In genomic region chr1:31934706-31935629, GRCh38 we compare ENCODE assay signal across 8 cellular contexts. TPM values are rescaled to one million over a fixed set of nuclear protein-coding genes. Genes with fewer than 3 reads are reported as not detected.
A peak's percentile ranks its signal among the peaks of the same experiment; 100 is the strongest.
DNase-seq lines count a peak whose midpoint lies in the region; ATAC-seq, FAIRE-seq and TF ChIP-seq lines count a peak whose summit lies in the region.

No MANE protein-coding gene starts in this region.

- no peak for ATAC-seq in HepG2

- TSS peak; percentile 37 for BruUV-seq in HepG2 (replicated peaks; lab: Mats Ljungman, UMichigan)

- in situ Hi-C loops in HepG2 (cut with HindIII; ENCODE audit: extremely low pct_ligation_motif_present, low pct_unique_long_range_greater_than_20kb): no loop called here
- in situ Hi-C loops in transverse colon (cut with MboI; ENCODE audit: low pct_ligation_motif_present in 1 of 4, low pct_unique_long_range_greater_than_20kb in 1 of 4, low sequenced_read_pairs in 3 of 4): no loop called here

- peak overlapping the region; percentile 91 for H3K4me3 Mint-ChIP-seq in activated naive CD8-positive, alpha-beta T cell treated with anti-CD3 and anti-CD28 coated beads for 36 hours

- TF ChIP-seq RAD21 in HepG2 (CRISPR knock-in tag; IDR thresholded peaks at IDR 0.05): no peak

- TF ChIP-seq POLR2A in HepG2 (IDR thresholded peaks at IDR 0.05; ENCODE audit: insufficient read depth in 1 of 2, low read depth in 2 of 2, low read length in 2 of 2) (no peak), transverse colon (IDR thresholded peaks at IDR 0.05) (no peak)

- H3K79me2 ChIP-seq in Karpas-422 (ENCODE audit: low read length) (peaks cover 79% of the 10 kb centered on the region), HepG2 (ENCODE audit: insufficient read depth, low read length) (peaks cover 74% of the 10 kb centered on the region), MM.1S (ENCODE audit: low read length) (peaks cover 79% of the 10 kb centered on the region)

- H3K4me1 Mint-ChIP-seq in activated naive CD8-positive, alpha-beta T cell treated with anti-CD3 and anti-CD28 coated beads for 36 hours: peaks cover 76% of the 10 kb centered on the region

- no peaks in the 10 kb centered on the region for H3K9me2 ChIP-seq in Karpas-422 (replicated peaks; ENCODE audit: insufficient read depth, low read length)
- H3K9me2 ChIP-seq in MM.1S (replicated peaks; ENCODE audit: insufficient read depth, low read length): no peaks in the 10 kb centered on the region

- H3K36me3 ChIP-seq in Karpas-422 (ENCODE audit: insufficient read depth, low read length): no peaks in the 10 kb centered on the region
- H3K36me3 ChIP-seq in HepG2 (replicated peaks in 1 of 2; ENCODE audit: control insufficient read depth in 1 of 2, insufficient read depth in 2 of 2, low read length in 2 of 2): no peaks in the 10 kb centered on the region
- H3K36me3 ChIP-seq in transverse colon: no peaks in the 10 kb centered on the region
- H3K36me3 ChIP-seq in MM.1S (replicated peaks; ENCODE audit: insufficient read depth, low read length): no peaks in the 10 kb centered on the region

- intact Hi-C loops in HepG2 (cut with micrococcal nuclease; ENCODE audit: unreplicated experiment): no loop called here
- intact Hi-C loops in transverse colon (cut with DNase I; ENCODE audit: low total_unique reads): no loop called here

- H4K20me1 ChIP-seq in Karpas-422 (ENCODE audit: insufficient read depth, low read depth, low read length) (peaks cover 56% of the 10 kb centered on the region), HepG2 (ENCODE audit: insufficient read depth, low read length) (peaks cover 72% of the 10 kb centered on the region), MM.1S (ENCODE audit: insufficient read depth, low read length) (peaks cover 69% of the 10 kb centered on the region)

- H3K27me3 ChIP-seq in Karpas-422 (ENCODE audit: low read length): no peaks in the 10 kb centered on the region
- no peaks in the 10 kb centered on the region; a peak in 1 of 5 replicates for H3K27me3 ChIP-seq in HepG2 (ENCODE audit: control insufficient read depth in 1 of 2, insufficient read depth in 2 of 2, low read length in 2 of 2)
- no peaks in the 10 kb centered on the region for H3K27me3 ChIP-seq in transverse colon
- H3K27me3 ChIP-seq in MM.1S (replicated peaks; ENCODE audit: insufficient read depth, low read length): no peaks in the 10 kb centered on the region

- H3K4me1 ChIP-seq in Karpas-422 (ENCODE audit: low read length) (peaks cover 85% of the 10 kb centered on the region), HepG2 (ENCODE audit: insufficient read depth, low read length) (peaks cover 84% of the 10 kb centered on the region), transverse colon (peaks cover 65 to 84% (median 79%) of the 10 kb centered on the region in 4 donors), MM.1S (ENCODE audit: low read length) (peaks cover 33% of the 10 kb centered on the region)

- H3K9ac ChIP-seq in Karpas-422 (ENCODE audit: low read length) (peak overlapping the region; percentile 96), HepG2 (ENCODE audit: insufficient read depth, low read depth, low read length) (peak overlapping the region; percentile 48; the same call in 1 of the 2 replicates), MM.1S (ENCODE audit: low read length) (no peak overlapping the region)

- H3K9me3 ChIP-seq in Karpas-422 (ENCODE audit: low read length): no peaks in the 10 kb centered on the region
- H3K9me3 ChIP-seq in HepG2 (ENCODE audit: low read length): no peaks in the 10 kb centered on the region
- H3K9me3 ChIP-seq in transverse colon: no peaks in the 10 kb centered on the region
- H3K9me3 ChIP-seq in MM.1S (replicated peaks; ENCODE audit: insufficient read depth, low read length): no peaks in the 10 kb centered on the region

- H3K4me3 ChIP-seq in Karpas-422 (ENCODE audit: low read length) (peak overlapping the region; percentile 98), HepG2 (replicated peaks in 1 of 3; ENCODE audit: insufficient read depth in 1 of 3, low read depth in 2 of 3, low read length in 3 of 3) (peak overlapping the region in 1 of 3 experiments; percentile 13; a peak in 2 of 6 replicates), transverse colon (peak overlapping the region in 2 of 4 donors; percentile 7 to 64), MM.1S (ENCODE audit: low read length) (no peak overlapping the region)

- POLR2A ChIA-PET in HepG2 (lab: Yijun Ruan, JAX): interaction anchor here (1.0 to 1.3 kb wide), 3 partner anchors 10 to 29 kb away, joined by 3 to 4 read pairs (median 3); no protein-coding TSS in a partner anchor

- FAIRE-seq in HepG2 (lab: Jason Lieb, UNC): no peak

- TF ChIP-seq EP300 in HepG2 (IDR thresholded peaks at IDR 0.05; ENCODE audit: low read depth in 2 of 2, low read length in 2 of 2): no peak
- no peak for TF ChIP-seq EP300 in HepG2 (CRISPR knock-in tag; IDR thresholded peaks at IDR 0.05; ENCODE audit: borderline replicate concordance)
- no peak for TF ChIP-seq EP300 in transverse colon (IDR thresholded peaks at IDR 0.05; ENCODE audit: low read depth)

- TF ChIP-seq CTCF in HepG2 (CRISPR knock-in tag; IDR thresholded peaks at IDR 0.05) (no peak), transverse colon (IDR thresholded peaks at IDR 0.05) (no peak), MM.1S (IDR thresholded peaks at IDR 0.05; ENCODE audit: low read length) (no peak)

- H3K27ac Mint-ChIP-seq in activated naive CD8-positive, alpha-beta T cell treated with anti-CD3 and anti-CD28 coated beads for 36 hours: peak overlapping the region; percentile 98

- peak; percentile 33 for DNase-seq in CD1c-positive myeloid dendritic cell (ENCODE audit: extremely low spot score)
- peak; percentile 78 for DNase-seq in Karpas-422
- no peak for DNase-seq in activated naive CD8-positive, alpha-beta T cell treated with anti-CD3 and anti-CD28 coated beads for 36 hours
- DNase-seq in HepG2 (ENCODE audit: low spot score): no peak
- DNase-seq in transverse colon: peak; percentile 38
- DNase-seq in stimulated activated naive CD4-positive, alpha-beta T cell treated with Interleukin-2 at 50 U/mL for 16 hours (lab: John Stamatoyannopoulos, UW): no peak
- DNase-seq in MM.1S: no peak
- no peak for DNase-seq in stimulated activated CD4-positive, alpha-beta T cell treated with anti-CD3 and anti-CD28 coated beads, Interleukin-12 subunit alpha, Interleukin-12 subunit beta, amount 100 ng/mL, for 4 hours

- peaks cover 25% of the 10 kb centered on the region for H3F3A ChIP-seq in MM.1S (ENCODE audit: insufficient read depth, low read length)

- H3K4me2 ChIP-seq in Karpas-422 (ENCODE audit: low read depth, low read length, poor library complexity, severe bottlenecking) (peak overlapping the region; percentile 95), HepG2 (ENCODE audit: low read depth, low read length) (peak overlapping the region; percentile 36), MM.1S (ENCODE audit: low read depth, low read length) (no peak overlapping the region)

- H2AFZ ChIP-seq in Karpas-422 (ENCODE audit: low read length): no peak overlapping the region
- H2AFZ ChIP-seq in HepG2 (ENCODE audit: low read length): no peak overlapping the region
- no peak overlapping the region for H2AFZ ChIP-seq in MM.1S (ENCODE audit: low read length)

- no peaks in the 10 kb centered on the region for H3K9me3 Mint-ChIP-seq in activated naive CD8-positive, alpha-beta T cell treated with anti-CD3 and anti-CD28 coated beads for 36 hours

- 49% methylated on average over 8 of the region's 8 CpGs for WGBS in HepG2 (ENCODE audit: low lambda C conversion rate)
- 4 to 5% methylated on average over 6 to 8 of the region's 8 CpGs for WGBS in transverse colon (ENCODE audit: low coverage in 1 of 2), 2 donors

- peaks cover 45% of the 10 kb centered on the region for H3K36me3 Mint-ChIP-seq in activated naive CD8-positive, alpha-beta T cell treated with anti-CD3 and anti-CD28 coated beads for 36 hours

- H3K27me3 Mint-ChIP-seq in activated naive CD8-positive, alpha-beta T cell treated with anti-CD3 and anti-CD28 coated beads for 36 hours: no peaks in the 10 kb centered on the region

- H3K27ac ChIP-seq in Karpas-422 (ENCODE audit: low read length) (peak overlapping the region; percentile 83), HepG2 (ENCODE audit: extremely low read length, insufficient read depth, low read length) (no peak overlapping the region), transverse colon (peak overlapping the region; percentile 94 to 98 (median 97)), MM.1S (ENCODE audit: low read length) (no peak overlapping the region)

- CTCF ChIA-PET in HepG2 (lab: Yijun Ruan, JAX; ENCODE audit: low intra/inter-chr PET ratio, low total read pairs): no interaction called here

TF ChIP-seq in HepG2, 621 proteins besides CTCF, POLR2A, EP300 and RAD21 (continues in another document):
- TF ChIP-seq SOX13 (IDR thresholded peaks at IDR 0.05): no peak
- no peak for TF ChIP-seq SOX13 (CRISPR knock-in tag; conservative IDR thresholded peaks at IDR 0.05 in 1 of 2, IDR thresholded peaks at IDR 0.05 in 1 of 2)
- no peak for TF ChIP-seq TEAD2 (CRISPR knock-in tag; IDR thresholded peaks at IDR 0.05)

RNA-seq across cellular contexts. Expression of gene PTP4A2, which starts 3.2 kb away (rescaled TPM):
- 215 and 401 TPM in 2 replicates for total RNA-seq in Karpas-422 (2014; rRNA removed; shearing (Covaris generic); ENCODE audit: low replicate concordance)
- total RNA-seq in activated naive CD8-positive, alpha-beta T cell treated with anti-CD3 and anti-CD28 coated beads for 36 hours: 100 to 1,000 TPM; 342 to 357 TPM
- total RNA-seq in HepG2 (2016; rRNA removed; fragmentation: Illumina TruSeq; extraction: Trizol) (225 and 284 TPM in 2 replicates), transverse colon (100 to 1,000 TPM in 3 of 4 donors, 10 to 100 TPM in 1; 58.9 to 251 (median 195) TPM)
- total RNA-seq in HepG2 (2016; cell fraction: cytosol; rRNA removed; fragmentation: Illumina TruSeq; extraction: Trizol; ENCODE audit: low read depth): 369 and 408 TPM in 2 replicates
- total RNA-seq in HepG2 (2016; cell fraction: insoluble cytoplasmic fraction; rRNA removed; fragmentation: Illumina TruSeq; extraction: Trizol): 221 and 292 TPM in 2 replicates
- total RNA-seq in HepG2 (2016; cell fraction: membrane; rRNA removed; fragmentation: Illumina TruSeq; extraction: Trizol): 422 and 446 TPM in 2 replicates
- 70.1 and 106 TPM in 2 replicates for total RNA-seq in HepG2 (2016; cell fraction: nucleus; rRNA removed; fragmentation: Illumina TruSeq; extraction: Trizol)
- 133 and 173 TPM in 2 replicates for polyA plus RNA-seq in HepG2 (2011; rRNA removed)
- 32.3 and 61.4 TPM in 2 replicates for polyA plus RNA-seq in HepG2 (2011; cell fraction: cytosol; rRNA removed)
- polyA plus RNA-seq in HepG2 (2011; cell fraction: nucleus; rRNA removed): 11.8 and 23.9 TPM in 2 replicates
- 117 and 164 TPM in 2 replicates for polyA plus RNA-seq in HepG2 (2012)
- polyA plus RNA-seq in HepG2 (2016; cell fraction: cytosol; fragmentation: Illumina TruSeq; extraction: Trizol; ENCODE audit: low read depth): 182 and 192 TPM in 2 replicates
- polyA plus RNA-seq in HepG2 (2016; cell fraction: insoluble cytoplasmic fraction; fragmentation: Illumina TruSeq; extraction: Trizol; ENCODE audit: low read depth): 288 and 291 TPM in 2 replicates
- polyA plus RNA-seq in HepG2 (2016; cell fraction: membrane; fragmentation: Illumina TruSeq; extraction: Trizol; ENCODE audit: low read depth): 288 and 296 TPM in 2 replicates
- 121 and 131 TPM in 2 replicates for polyA plus RNA-seq in HepG2 (2016; cell fraction: nucleus; fragmentation: Illumina TruSeq; extraction: Trizol; ENCODE audit: insufficient read depth, low read depth)
- polyA minus RNA-seq in HepG2 (2011; rRNA and poly(A)+ RNA removed; ENCODE audit: low replicate concordance): 228 and 834 TPM in 2 replicates
- 120 and 150 TPM in 2 replicates for polyA minus RNA-seq in HepG2 (2011; cell fraction: cytosol; rRNA and poly(A)+ RNA removed)
- 43.0 and 80.8 TPM in 2 replicates for polyA minus RNA-seq in HepG2 (2011; cell fraction: nucleus; rRNA and poly(A)+ RNA removed)

Comparison
In these comparisons a context has a peak if more than half of its experiments do, and no peak if none do; other contexts are left out.
1. DNase-seq: peak in CD1c-positive myeloid dendritic cell (single experiment), Karpas-422 (single experiment) and transverse colon (single experiment); none in activated naive CD8-positive, alpha-beta T cell treated with anti-CD3 and anti-CD28 coated beads for 36 hours (single experiment), HepG2 (single experiment), stimulated activated naive CD4-positive, alpha-beta T cell treated with Interleukin-2 at 50 U/mL for 16 hours (single experiment), MM.1S (single experiment) and stimulated activated CD4-positive, alpha-beta T cell treated with anti-CD3 and anti-CD28 coated beads, Interleukin-12 subunit alpha, Interleukin-12 subunit beta, amount 100 ng/mL, for 4 hours (single experiment).
2. H3K27ac ChIP-seq: peak in Karpas-422 (single experiment) and transverse colon (4 of 4); none in HepG2 (single experiment) and MM.1S (single experiment).